Comparison of ENCODE assay signal across 20 cellular contexts in the genomic region with DNA sequence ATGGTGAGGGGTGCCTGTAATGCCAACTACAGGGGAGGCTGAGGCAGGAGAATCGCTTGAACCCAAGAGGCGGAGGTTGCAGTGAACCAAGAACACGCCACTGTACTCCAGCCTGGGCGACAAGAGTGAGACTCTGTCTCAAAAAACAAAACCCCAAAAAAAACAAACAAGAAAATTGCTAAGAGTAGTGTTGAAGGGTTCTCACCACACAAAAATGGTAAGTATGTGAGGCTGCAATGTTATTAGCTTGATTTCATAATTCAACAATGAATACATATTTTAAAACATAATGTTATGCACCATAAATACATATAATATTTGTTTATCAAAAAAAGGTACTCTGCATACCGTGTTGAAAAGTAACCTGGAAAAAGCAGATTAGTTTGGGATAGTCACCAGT.
"Had no signal": no experiment of that assay in that cellular context is flagged by ENCODE, and none has a peak within 500 bp of the region (broad histone marks: within the 10 kb centered on the region; RNA-seq: fewer than 3 reads in every experiment).

No MANE protein-coding gene starts in this region.

- H3K36me3 Mint-ChIP-seq: activated CD8-positive, alpha-beta memory T cell treated with anti-CD3 and anti-CD28 coated beads, Interleukin-2, amount 10 ng/mL, durations not matched to agents 7 days and 5 days had no signal

- H3K4me3 Mint-ChIP-seq: activated CD4-positive, alpha-beta memory T cell treated with anti-CD3 and anti-CD28 coated beads, Interleukin-2, amount 10 ng/mL, durations not matched to agents 7 days and 5 days; activated CD8-positive, alpha-beta memory T cell treated with anti-CD3 and anti-CD28 coated beads, Interleukin-2, amount 10 ng/mL, durations not matched to agents 7 days and 5 days; activated naive CD8-positive, alpha-beta T cell had no signal

- DNase-seq: activated CD4-positive, alpha-beta memory T cell treated with anti-CD3 and anti-CD28 coated beads, Interleukin-2, amount 10 ng/mL, durations not matched to agents 7 days and 5 days; activated CD4-positive, alpha-beta T cell treated with anti-CD3 and anti-CD28 coated beads for 4 hours; activated CD8-positive, alpha-beta memory T cell treated with anti-CD3 and anti-CD28 coated beads, Interleukin-2, amount 10 ng/mL, durations not matched to agents 7 days and 5 days; body of pancreas; foreskin keratinocyte; kidney glomerular epithelial cell; left ventricle myocardium inferior; mammary epithelial cell; midbrain; stimulated activated CD4-positive, alpha-beta T cell treated with anti-CD3 and anti-CD28 coated beads, Interleukin-2, amount 100 ng/mL, for 24 hours; stimulated activated naive CD8-positive, alpha-beta T cell treated with anti-CD3 and anti-CD28 coated beads, Interleukin-15, Interleukin-2, amounts not matched to agents 100 U/mL and 50 U/mL, for 24 hours; substantia nigra; SW 1271; T-helper 2 cell; WERI-Rb-1 had no signal

- H3K9me3 Mint-ChIP-seq: activated CD4-positive, alpha-beta memory T cell treated with anti-CD3 and anti-CD28 coated beads, Interleukin-2, amount 10 ng/mL, durations not matched to agents 7 days and 5 days had no signal

- H3K27ac Mint-ChIP-seq: activated CD4-positive, alpha-beta memory T cell treated with anti-CD3 and anti-CD28 coated beads, Interleukin-2, amount 10 ng/mL, durations not matched to agents 7 days and 5 days; activated CD8-positive, alpha-beta memory T cell treated with anti-CD3 and anti-CD28 coated beads, Interleukin-2, amount 10 ng/mL, durations not matched to agents 7 days and 5 days; activated naive CD8-positive, alpha-beta T cell; progenitor cell of endocrine pancreas had no signal

- H3K4me3 ChIP-seq: body of pancreas, coronary artery, left ventricle myocardium inferior, tibial artery had no signal

- H3K27me3 Mint-ChIP-seq: activated naive CD8-positive, alpha-beta T cell; progenitor cell of endocrine pancreas had no signal

- ATAC-seq: activated CD8-positive, alpha-beta memory T cell treated with anti-CD3 and anti-CD28 coated beads, Interleukin-2, amount 10 ng/mL, durations not matched to agents 7 days and 5 days; body of pancreas; esophagus mucosa; foreskin keratinocyte; stimulated activated naive CD8-positive, alpha-beta T cell treated with anti-CD3 and anti-CD28 coated beads, Interleukin-15, Interleukin-2, amounts not matched to agents 100 U/mL and 50 U/mL, for 24 hours had no signal
